Comparison of ENCODE assay signal across 8 cellular contexts in genomic region chr7:116211006-116211912, GRCh38. TPM values are rescaled to one million over a fixed set of nuclear protein-coding genes. Genes with fewer than 3 reads are reported as not detected.
DNase-seq lines count a peak whose midpoint lies in the region.

No MANE protein-coding gene starts in this region.

- H3K79me2 ChIP-seq in GM23248 (ENCODE audit: insufficient read depth) = peaks cover 22% of the 10 kb centered on the region

- WGBS in GM23248 (ENCODE audit: low coverage in 1 of 2, low lambda C conversion rate in 2 of 2, missing lambda C conversion rate in 2 of 2), 2 experiments = 3 to 5% methylated on average over 27 of the region's 27 CpGs
- WGBS in adipose tissue, 3 donors = 2% methylated on average over 27 of the region's 27 CpGs
- WGBS in iPS DF 6.9 (ENCODE audit: insufficient coverage, insufficient read length) = no CpG with 5 or more reads among the region's 27 CpGs

- no peaks in the 10 kb centered on the region for H3K9me2 ChIP-seq in GM23248 (ENCODE audit: insufficient read depth)

- H3K4me3 ChIP-seq in GM23248 (peak overlapping the region; percentile 91), iPS DF 6.9 (ENCODE audit: low read length) (peak overlapping the region; percentile 93), skeletal muscle tissue (ENCODE audit: low read length in 3 of 3) (peak overlapping the region; percentile 77 to 93 (median 78))

- H2AFZ ChIP-seq in GM23248 = peak overlapping the region; percentile 83

- peak overlapping the region; percentile 99 for H3K4me2 ChIP-seq in GM23248 (ENCODE audit: unreplicated experiment)

- peak overlapping the region; percentile 97 for H3K27ac ChIP-seq in GM23248
- peak overlapping the region; percentile 95 for H3K27ac ChIP-seq in adipose tissue (ENCODE audit: low read depth, low read length)
- H3K27ac ChIP-seq in iPS DF 6.9 (ENCODE audit: low read length) = no peak overlapping the region
- peak overlapping the region; percentile 81 for H3K27ac ChIP-seq in skeletal muscle tissue (ENCODE audit: low read depth, low read length)

- in situ Hi-C loops in GM23248 (cut with MboI) = no loop called here

- H3F3A ChIP-seq in GM23248 (ENCODE audit: insufficient read depth) = peaks cover 45% of the 10 kb centered on the region

- no peaks in the 10 kb centered on the region for H3K9me3 ChIP-seq in GM23248 (ENCODE audit: low read depth)
- H3K9me3 ChIP-seq in iPS DF 6.9 (ENCODE audit: control insufficient read depth, insufficient read depth, low read length) = no peaks in the 10 kb centered on the region
- H3K9me3 ChIP-seq in skeletal muscle tissue (ENCODE audit: control insufficient read depth in 3 of 3, low read length in 3 of 3) = no peaks in the 10 kb centered on the region

- H3K4me1 ChIP-seq in GM23248 (ENCODE audit: insufficient read depth) (peaks cover 38% of the 10 kb centered on the region), iPS DF 6.9 (ENCODE audit: control insufficient read depth, insufficient read depth, low read length) (peaks cover 2% of the 10 kb centered on the region; the same call in 1 of the 2 replicates), skeletal muscle tissue (ENCODE audit: control insufficient read depth in 3 of 3, insufficient read depth in 3 of 3, low read length in 3 of 3) (peaks cover 6 to 8% (median 6%) of the 10 kb centered on the region in 3 donors)

- DNase-seq in GF-D8 (lab: John Stamatoyannopoulos, UW) (peak; percentile 63), GM23248 (peak; percentile 93), LHCN-M2 (ENCODE audit: low read depth) (peak; percentile 74), T follicular helper cell (ENCODE audit: low read depth) (peak; percentile 71), iPS DF 6.9 (ENCODE audit: low read depth, low spot score) (no peak), middle frontal gyrus (ENCODE audit: extremely low spot score, low spot score) (no peak)

- no peaks in the 10 kb centered on the region for H3K27me3 ChIP-seq in GM23248 (replicated peaks; ENCODE audit: insufficient read depth)
- no peaks in the 10 kb centered on the region for H3K27me3 ChIP-seq in iPS DF 6.9 (ENCODE audit: control insufficient read depth, insufficient read depth, low read length)
- H3K27me3 ChIP-seq in skeletal muscle tissue (ENCODE audit: control insufficient read depth in 3 of 3, insufficient read depth in 3 of 3, low read length in 3 of 3) = peaks cover 0 to 22% (median 8%) of the 10 kb centered on the region in 3 donors

- H3K36me3 ChIP-seq in GM23248 (ENCODE audit: low read depth) = no peaks in the 10 kb centered on the region
- no peaks in the 10 kb centered on the region for H3K36me3 ChIP-seq in iPS DF 6.9 (ENCODE audit: control insufficient read depth, insufficient read depth, low read length)
- H3K36me3 ChIP-seq in skeletal muscle tissue (ENCODE audit: control insufficient read depth in 3 of 3, insufficient read depth in 3 of 3, low read length in 3 of 3) = no peaks in the 10 kb centered on the region

- H3K9ac ChIP-seq in GM23248 (peak overlapping the region; percentile 91), skeletal muscle tissue (ENCODE audit: low read depth in 1 of 3, low read length in 3 of 3) (peak overlapping the region; percentile 75 to 86 (median 79))

- no peaks in the 10 kb centered on the region for H4K20me1 ChIP-seq in GM23248 (ENCODE audit: insufficient read depth)

RNA-seq across cellular contexts. Expression of gene TES, which starts 0.9 kb away (rescaled TPM):
- 32.6 and 41.5 TPM in 2 replicates for total RNA-seq in GM23248 (2014; rRNA removed; shearing (Covaris generic))
- polyA plus RNA-seq in GM23248 (2016; fragmentation: Nextera tagmentation; extraction: Ambion mirVana) (32.5 and 32.9 TPM in 2 replicates), adipose tissue (10 to 100 TPM; 21.5 to 28.4 (median 23.4) TPM)
- total RNA-seq in LHCN-M2 (2014; rRNA removed) (1.0 and 3.1 TPM in 2 replicates), skeletal muscle tissue (33.9 TPM)
- 1.8 TPM for polyA plus RNA-seq in LHCN-M2 (2012)

Comparison
In these comparisons a context has a peak if more than half of its experiments do, and no peak if none do; other contexts are left out.
1. DNase-seq: peak in GF-D8 (single experiment), GM23248 (single experiment), LHCN-M2 (single experiment) and T follicular helper cell (single experiment); none in iPS DF 6.9 (single experiment) and middle frontal gyrus (single experiment).
2. Peak in every context shown above with its lines, with median percentiles within 50 percentile points of each other: H3K4me3 ChIP-seq.